34 cellular contexts compared by ENCODE assay signal in the genomic region with DNA sequence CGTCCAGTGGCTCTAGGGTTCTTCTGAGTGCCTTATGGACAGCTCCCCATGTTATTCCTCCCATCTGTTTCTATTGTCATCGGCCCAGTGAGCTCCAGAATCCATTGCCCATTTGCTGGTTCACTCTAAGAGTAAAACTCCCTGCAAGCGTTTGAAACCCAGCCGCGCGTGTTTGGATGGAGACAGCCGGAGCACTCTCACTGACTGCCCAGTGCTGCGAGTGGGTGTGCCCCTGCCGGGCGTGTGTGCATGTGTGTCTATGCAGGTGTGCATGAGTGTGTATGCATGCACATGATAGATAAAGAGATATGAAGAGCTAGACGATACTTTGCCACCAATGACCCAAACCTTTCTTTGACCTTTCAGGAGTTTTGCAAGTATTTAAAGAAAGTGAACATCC.
"Had no signal": no experiment of that assay in that cellular context is flagged by ENCODE, and none has a peak within 500 bp of the region (broad histone marks: within the 10 kb centered on the region; RNA-seq: fewer than 3 reads in every experiment).

No MANE protein-coding gene starts in this region.

- H3K4me3 ChIP-seq: MG63 had no signal

- H3K27me3 ChIP-seq: MG63 had no signal

- H3K36me3 ChIP-seq: MG63 had no signal

- H3K9me3 ChIP-seq: MG63 had no signal

- DNase-seq: Karpas-422, Kasumi-1, KG1, MG63, MM.1S, MV-4-11, NCI-H1048, NCI-H1092, NCI-H1092 treated with DMSO at 0.1 percent for 48 hours, NCI-H1105, NCI-H1105 treated with DMSO at 0.1 percent for 48 hours, NCI-H1417, NCI-H1417 treated with DMSO at 0.1 percent for 48 hours, NCI-H1436, NCI-H1436 treated with DMSO at 0.1 percent for 48 hours, NCI-H146, NCI-H1694, NCI-H1694 treated with DMSO at 0.1 percent for 48 hours, NCI-H187, NCI-H187 treated with DMSO at 0.1 percent for 48 hours, NCI-H1930, NCI-H2029, NCI-H2029 treated with DMSO at 0.1 percent for 48 hours, NCI-H2081, NCI-H2081 treated with DMSO at 0.1 percent for 48 hours, NCI-H2107, NCI-H2171, NCI-H2171 treated with DMSO at 0.1 percent for 48 hours, NCI-H2227 treated with DMSO at 0.1 percent for 48 hours, NCI-H226, NCI-H345, NCI-H446, NCI-H446 treated with DMSO at 0.1 percent for 48 hours had no signal

- H3K27ac ChIP-seq: KMS-11 had no signal
